Comparison of ENCODE assay signal across 20 cellular contexts in genomic region chr9:23665635-23666034, GRCh38.
DNase-seq lines count a peak whose midpoint lies in the region; ATAC-seq and TF ChIP-seq lines count a peak whose summit lies in the region.
"Had no signal": no experiment of that assay in that cellular context is flagged by ENCODE, and none has a peak within 500 bp of the region (broad histone marks: within the 10 kb centered on the region; RNA-seq: fewer than 3 reads in every experiment).

No MANE protein-coding gene starts in this region.

- H3K9me3 ChIP-seq in smooth muscle cell (replicated peaks; ENCODE audit: low read depth) = no peaks in the 10 kb centered on the region
- H3K9me3 ChIP-seq: A549, BE2C had no signal

- no peak for TF ChIP-seq CTCF in VCaP (conservative IDR thresholded peaks at IDR 0.05)
- no peak for TF ChIP-seq CTCF in smooth muscle cell (IDR thresholded peaks at IDR 0.05; ENCODE audit: borderline replicate concordance, insufficient read depth, poor library complexity, severe bottlenecking)

- H3K79me2 ChIP-seq in smooth muscle cell (ENCODE audit: low read depth) = no peaks in the 10 kb centered on the region

- H3K4me3 ChIP-seq in smooth muscle cell = no peak overlapping the region
- H3K4me3 ChIP-seq: A549; BLaER1 treated with 17β-estradiol and CSF1 and Interleukin-3, amounts not matched to agents 10 nM and 100 nM; GM23338 had no signal

- no peak overlapping the region for H3K9ac ChIP-seq in smooth muscle cell (ENCODE audit: low read depth)
- H3K9ac ChIP-seq: BLaER1 treated with 17β-estradiol and CSF1 and Interleukin-3, amounts not matched to agents 10 nM and 100 nM had no signal

- H4K20me1 ChIP-seq in smooth muscle cell (ENCODE audit: low read depth) = no peaks in the 10 kb centered on the region
- H4K20me1 ChIP-seq: BLaER1 treated with 17β-estradiol and CSF1 and Interleukin-3, amounts not matched to agents 10 nM and 100 nM had no signal

- H3K27ac ChIP-seq in VCaP (peak overlapping the region; percentile 84), smooth muscle cell (ENCODE audit: low read depth) (no peak overlapping the region)
- H3K27ac ChIP-seq: A549; BLaER1 treated with 17β-estradiol and CSF1 and Interleukin-3, amounts not matched to agents 10 nM and 100 nM had no signal

- DNase-seq in NCI-H526 (lab: John Stamatoyannopoulos, UW) (peak; percentile 15 to 27), NCI-H526 treated with DMSO at 0.1 percent for 48 hours (lab: John Stamatoyannopoulos, UW) (no peak), left lobe of liver (ENCODE audit: low spot score) (no peak), smooth muscle cell (lab: John Stamatoyannopoulos, UW; ENCODE audit: unreplicated experiment) (no peak), CD1c-positive myeloid dendritic cell (ENCODE audit: extremely low spot score) (no peak)
- DNase-seq: 8988T; ACHN; AML-193; BE2C; CD4-positive, alpha-beta memory T cell; COR-L47; DMS153; DND-41; H9 had no signal

- H3K4me2 ChIP-seq in smooth muscle cell = no peak overlapping the region
- H3K4me2 ChIP-seq: A549; BLaER1 treated with 17β-estradiol and CSF1 and Interleukin-3, amounts not matched to agents 10 nM and 100 nM; GM23338 had no signal

- no peaks in the 10 kb centered on the region for H3K36me3 ChIP-seq in smooth muscle cell (ENCODE audit: low read depth)
- H3K36me3 ChIP-seq: BE2C; BLaER1 treated with 17β-estradiol and CSF1 and Interleukin-3, amounts not matched to agents 10 nM and 100 nM had no signal

- H3K4me1 ChIP-seq in smooth muscle cell (ENCODE audit: low read depth) = no peaks in the 10 kb centered on the region
- H3K4me1 ChIP-seq: A549, BE2C had no signal

- no peaks in the 10 kb centered on the region for H3K27me3 ChIP-seq in smooth muscle cell (ENCODE audit: low read depth)
- H3K27me3 ChIP-seq: BE2C; BLaER1 treated with 17β-estradiol and CSF1 and Interleukin-3, amounts not matched to agents 10 nM and 100 nM had no signal

- ATAC-seq in left lobe of liver (peak; percentile 69), GM21576 (IDR thresholded peaks at IDR 0.05; ENCODE audit: unreplicated experiment) (no peak)
- ATAC-seq: A549, GM23338, HCT116 had no signal

- no peak overlapping the region for H2AFZ ChIP-seq in smooth muscle cell (ENCODE audit: low read depth)
- H2AFZ ChIP-seq: GM23338 had no signal

- H3F3A ChIP-seq in smooth muscle cell (ENCODE audit: low read depth) = no peaks in the 10 kb centered on the region

- WGBS in smooth muscle cell (ENCODE audit: low lambda C conversion rate) = 92% methylated on average over 2 of the region's 2 CpGs

Comparison
In these comparisons a context has a peak if more than half of its experiments do, and no peak if none do; other contexts are left out.
1. DNase-seq: peak in NCI-H526 (2 of 2); none in NCI-H526 treated with DMSO at 0.1 percent for 48 hours (single experiment), left lobe of liver (single experiment), smooth muscle cell (single experiment) and CD1c-positive myeloid dendritic cell (single experiment).